Comparison of ENCODE assay signal across 2 cellular contexts in genomic region chr16:30809675-30810074, GRCh38. TPM values are rescaled to one million over a fixed set of nuclear protein-coding genes. Genes with fewer than 3 reads are reported as not detected.
DNase-seq lines count a peak whose midpoint lies in the region; ATAC-seq, FAIRE-seq and TF ChIP-seq lines count a peak whose summit lies in the region.
"Not testable (repeated sequence)": the region's sequence is repeated elsewhere in the genome, so short reads cannot be mapped to it uniquely, and the experiment has no call there.

No MANE protein-coding gene starts in this region.

- not testable (repeated sequence) for H4K20me1 ChIP-seq in HepG2 (ENCODE audit: insufficient read depth, low read length)

- not testable (repeated sequence) for H2AFZ ChIP-seq in HepG2 (ENCODE audit: low read length)

- 18% methylated on average over 5 of the region's 5 CpGs for WGBS in HepG2 (ENCODE audit: low lambda C conversion rate)
- 66% methylated on average over 5 of the region's 5 CpGs for WGBS in liver

- peak; percentile 62 for DNase-seq in HepG2 (ENCODE audit: low spot score)

- ATAC-seq in HepG2: not testable (repeated sequence)

- in situ Hi-C loops in HepG2 (cut with HindIII; ENCODE audit: extremely low pct_ligation_motif_present, low pct_unique_long_range_greater_than_20kb): not testable (repeated sequence)

- H3K4me1 ChIP-seq in HepG2 (ENCODE audit: insufficient read depth, low read length): peaks cover 66% of the 10 kb centered on the region
- H3K4me1 ChIP-seq in liver (ENCODE audit: control insufficient read depth in 4 of 4, insufficient read depth in 4 of 4, low read length in 3 of 4): peaks cover 6 to 21% (median 15%) of the 10 kb centered on the region in 4 donors

- H3K4me2 ChIP-seq in HepG2 (ENCODE audit: low read depth, low read length): peak overlapping the region; percentile 44

- peak overlapping the region; percentile 85 for H3K27ac ChIP-seq in HepG2 (ENCODE audit: extremely low read length, insufficient read depth, low read length)
- H3K27ac ChIP-seq in liver (ENCODE audit: low read depth in 1 of 2, low read length in 2 of 2): not testable (repeated sequence)

- peak in 1 of 2 experiments; percentile 44; a peak in 1 of 4 replicates for TF ChIP-seq EP300 in HepG2 (IDR thresholded peaks at IDR 0.05; ENCODE audit: low read depth in 2 of 2, low read length in 2 of 2)
- not testable (repeated sequence) for TF ChIP-seq EP300 in HepG2 (CRISPR knock-in tag; IDR thresholded peaks at IDR 0.05; ENCODE audit: borderline replicate concordance)

- H3K79me2 ChIP-seq in HepG2 (ENCODE audit: insufficient read depth, low read length): not testable (repeated sequence)

- 0 out of 2 replicates have a peak, but pooled peaks have one; percentile 5 for TF ChIP-seq CTCF in HepG2 (CRISPR knock-in tag; IDR thresholded peaks at IDR 0.05)
- TF ChIP-seq CTCF in liver (IDR thresholded peaks at IDR 0.05; ENCODE audit: low read depth, low read length, missing input control): not testable (repeated sequence)

- intact Hi-C loops in HepG2 (cut with micrococcal nuclease; ENCODE audit: unreplicated experiment): loop anchor here (5.0 to 10.0 kb wide), 2 partner anchors 32 to 65 kb away; partner anchors contain the start of gene PHKG2

- not testable (repeated sequence) for H3K27me3 ChIP-seq in HepG2 (ENCODE audit: control insufficient read depth in 1 of 2, insufficient read depth in 2 of 2, low read length in 2 of 2); liver (ENCODE audit: control insufficient read depth in 4 of 4, insufficient read depth in 4 of 4, low read length in 3 of 4)

- H3K4me3 ChIP-seq in HepG2 (replicated peaks in 1 of 3; ENCODE audit: insufficient read depth in 1 of 3, low read depth in 2 of 3, low read length in 3 of 3); liver (ENCODE audit: low read depth in 1 of 3, low read length in 3 of 3): not testable (repeated sequence)

- TF ChIP-seq RAD21 in HepG2 (CRISPR knock-in tag; IDR thresholded peaks at IDR 0.05); liver (IDR thresholded peaks at IDR 0.05): not testable (repeated sequence)

- POLR2A ChIA-PET in HepG2 (lab: Yijun Ruan, JAX): interaction anchor here (0.6 to 6.6 kb wide), 6 partner anchors 23 to 813 kb away, joined by 3 to 69 read pairs (median 5); partner anchors contain the start of genes INO80E and ZNF629

- not testable (repeated sequence) for BruUV-seq in HepG2 (replicated peaks; lab: Mats Ljungman, UMichigan)

- H3K9ac ChIP-seq in HepG2 (ENCODE audit: insufficient read depth, low read depth, low read length); liver (ENCODE audit: low read depth in 1 of 2, low read length in 2 of 2): not testable (repeated sequence)

- TF ChIP-seq POLR2A in HepG2 (IDR thresholded peaks at IDR 0.05; ENCODE audit: insufficient read depth in 1 of 2, low read depth in 2 of 2, low read length in 2 of 2): not testable (repeated sequence)

- H3K9me3 ChIP-seq in HepG2 (ENCODE audit: low read length); liver (ENCODE audit: control insufficient read depth in 4 of 4, low read length in 3 of 4): not testable (repeated sequence)

- CTCF ChIA-PET in HepG2 (lab: Yijun Ruan, JAX; ENCODE audit: low intra/inter-chr PET ratio, low total read pairs): not testable (repeated sequence)

- H3K36me3 ChIP-seq in HepG2 (replicated peaks in 1 of 2; ENCODE audit: control insufficient read depth in 1 of 2, insufficient read depth in 2 of 2, low read length in 2 of 2); liver (ENCODE audit: control insufficient read depth in 4 of 4, insufficient read depth in 3 of 4, low read depth in 1 of 4, low read length in 3 of 4): not testable (repeated sequence)

- not testable (repeated sequence) for FAIRE-seq in HepG2 (lab: Jason Lieb, UNC)

TF ChIP-seq in liver, 16 proteins besides CTCF, POLR2A, EP300 and RAD21:
- TF ChIP-seq RXRA (IDR thresholded peaks at IDR 0.05) (peak; percentile 18 to 40), HNF4A (conservative IDR thresholded peaks at IDR 0.05) (peak; percentile 22 to 25)

RNA-seq across cellular contexts. Expression of gene ZNF629, which starts 22.7 kb away (rescaled TPM):
- total RNA-seq in HepG2 (2016; rRNA removed; fragmentation: Illumina TruSeq; extraction: Trizol) (14.3 and 16.5 TPM in 2 replicates), liver (1 to 10 TPM; 3.3 to 4.2 TPM)
- 1.3 TPM in 2 replicates for total RNA-seq in HepG2 (2016; cell fraction: cytosol; rRNA removed; fragmentation: Illumina TruSeq; extraction: Trizol; ENCODE audit: low read depth)
- 12.7 and 16.5 TPM in 2 replicates for total RNA-seq in HepG2 (2016; cell fraction: insoluble cytoplasmic fraction; rRNA removed; fragmentation: Illumina TruSeq; extraction: Trizol)
- 5.2 and 5.9 TPM in 2 replicates for total RNA-seq in HepG2 (2016; cell fraction: membrane; rRNA removed; fragmentation: Illumina TruSeq; extraction: Trizol)
- total RNA-seq in HepG2 (2016; cell fraction: nucleus; rRNA removed; fragmentation: Illumina TruSeq; extraction: Trizol): 15.1 and 17.8 TPM in 2 replicates
- polyA plus RNA-seq in HepG2 (2011; rRNA removed) (6.1 and 8.2 TPM in 2 replicates), liver (1 to 10 TPM in 1 of 2 donors, under 1 TPM in 1; 0.86 to 3.5 TPM)
- 3.9 and 4.8 TPM in 2 replicates for polyA plus RNA-seq in HepG2 (2011; cell fraction: cytosol; rRNA removed)
- 25.0 TPM in 2 replicates for polyA plus RNA-seq in HepG2 (2011; cell fraction: nucleus; rRNA removed)
- 9.2 and 10.1 TPM in 2 replicates for polyA plus RNA-seq in HepG2 (2012)
- polyA plus RNA-seq in HepG2 (2016; cell fraction: cytosol; fragmentation: Illumina TruSeq; extraction: Trizol; ENCODE audit: low read depth): 0.64 and 0.65 TPM in 2 replicates
- polyA plus RNA-seq in HepG2 (2016; cell fraction: insoluble cytoplasmic fraction; fragmentation: Illumina TruSeq; extraction: Trizol; ENCODE audit: low read depth): 11.8 and 14.8 TPM in 2 replicates
- polyA plus RNA-seq in HepG2 (2016; cell fraction: membrane; fragmentation: Illumina TruSeq; extraction: Trizol; ENCODE audit: low read depth): 2.2 and 2.7 TPM in 2 replicates
- 25.2 and 26.3 TPM in 2 replicates for polyA plus RNA-seq in HepG2 (2016; cell fraction: nucleus; fragmentation: Illumina TruSeq; extraction: Trizol; ENCODE audit: insufficient read depth, low read depth)
- 9.3 and 12.7 TPM in 2 replicates for polyA minus RNA-seq in HepG2 (2011; rRNA and poly(A)+ RNA removed; ENCODE audit: low replicate concordance)
- polyA minus RNA-seq in HepG2 (2011; cell fraction: cytosol; rRNA and poly(A)+ RNA removed): 8.3 and 9.5 TPM in 2 replicates
- 15.8 and 22.4 TPM in 2 replicates for polyA minus RNA-seq in HepG2 (2011; cell fraction: nucleus; rRNA and poly(A)+ RNA removed)

RNA-seq across cellular contexts. Expression of gene RNF40, which starts 47.6 kb away (rescaled TPM):
- 85.6 and 102 TPM in 2 replicates for total RNA-seq in HepG2 (2016; rRNA removed; fragmentation: Illumina TruSeq; extraction: Trizol)
- 11.9 and 12.0 TPM in 2 replicates for total RNA-seq in HepG2 (2016; cell fraction: cytosol; rRNA removed; fragmentation: Illumina TruSeq; extraction: Trizol; ENCODE audit: low read depth)
- 79.6 and 89.9 TPM in 2 replicates for total RNA-seq in HepG2 (2016; cell fraction: insoluble cytoplasmic fraction; rRNA removed; fragmentation: Illumina TruSeq; extraction: Trizol)
- total RNA-seq in HepG2 (2016; cell fraction: membrane; rRNA removed; fragmentation: Illumina TruSeq; extraction: Trizol): 40.5 and 47.1 TPM in 2 replicates
- 55.6 and 65.6 TPM in 2 replicates for total RNA-seq in HepG2 (2016; cell fraction: nucleus; rRNA removed; fragmentation: Illumina TruSeq; extraction: Trizol)
- polyA plus RNA-seq in HepG2 (2011; rRNA removed): 84.0 and 91.0 TPM in 2 replicates
- 47.5 and 49.3 TPM in 2 replicates for polyA plus RNA-seq in HepG2 (2011; cell fraction: cytosol; rRNA removed)
- polyA plus RNA-seq in HepG2 (2011; cell fraction: nucleus; rRNA removed): 128 and 147 TPM in 2 replicates
- polyA plus RNA-seq in HepG2 (2012): 44.7 and 52.0 TPM in 2 replicates
- polyA plus RNA-seq in HepG2 (2016; cell fraction: cytosol; fragmentation: Illumina TruSeq; extraction: Trizol; ENCODE audit: low read depth): 8.6 and 10.7 TPM in 2 replicates
- polyA plus RNA-seq in HepG2 (2016; cell fraction: insoluble cytoplasmic fraction; fragmentation: Illumina TruSeq; extraction: Trizol; ENCODE audit: low read depth): 87.6 and 98.5 TPM in 2 replicates
- 29.9 and 30.8 TPM in 2 replicates for polyA plus RNA-seq in HepG2 (2016; cell fraction: membrane; fragmentation: Illumina TruSeq; extraction: Trizol; ENCODE audit: low read depth)
- polyA plus RNA-seq in HepG2 (2016; cell fraction: nucleus; fragmentation: Illumina TruSeq; extraction: Trizol; ENCODE audit: insufficient read depth, low read depth): 131 and 139 TPM in 2 replicates
- 110 and 128 TPM in 2 replicates for polyA minus RNA-seq in HepG2 (2011; rRNA and poly(A)+ RNA removed; ENCODE audit: low replicate concordance)
- 42.3 and 58.2 TPM in 2 replicates for polyA minus RNA-seq in HepG2 (2011; cell fraction: cytosol; rRNA and poly(A)+ RNA removed)
- polyA minus RNA-seq in HepG2 (2011; cell fraction: nucleus; rRNA and poly(A)+ RNA removed): 34.0 and 43.5 TPM in 2 replicates
- total RNA-seq in liver: 10 to 100 TPM; 41.0 to 55.4 TPM
- polyA plus RNA-seq in liver: 10 to 100 TPM; 25.9 to 27.1 TPM

RNA-seq across cellular contexts. Expression of gene CFAP119, which starts 47.8 kb away (rescaled TPM):
- total RNA-seq in HepG2 (2016; rRNA removed; fragmentation: Illumina TruSeq; extraction: Trizol) (1.2 and 6.4 TPM in 2 replicates), liver (1 to 10 TPM in 1 of 2 donors, under 1 TPM in 1; 0.33 to 2.7 TPM)
- 0.51 and 0.71 TPM in 2 replicates for total RNA-seq in HepG2 (2016; cell fraction: cytosol; rRNA removed; fragmentation: Illumina TruSeq; extraction: Trizol; ENCODE audit: low read depth)
- 1.4 and 4.0 TPM in 2 replicates for total RNA-seq in HepG2 (2016; cell fraction: insoluble cytoplasmic fraction; rRNA removed; fragmentation: Illumina TruSeq; extraction: Trizol)
- total RNA-seq in HepG2 (2016; cell fraction: membrane; rRNA removed; fragmentation: Illumina TruSeq; extraction: Trizol): 0.83 and 1.7 TPM in 2 replicates
- total RNA-seq in HepG2 (2016; cell fraction: nucleus; rRNA removed; fragmentation: Illumina TruSeq; extraction: Trizol): 11.6 and 12.1 TPM in 2 replicates
- polyA plus RNA-seq in HepG2 (2011; rRNA removed) (4.0 and 6.4 TPM in 2 replicates), liver (1 to 10 TPM in 1 of 2 donors, under 1 TPM in 1; 0.82 to 1.6 TPM)
- 1.3 and 2.2 TPM in 2 replicates for polyA plus RNA-seq in HepG2 (2011; cell fraction: cytosol; rRNA removed)
- polyA plus RNA-seq in HepG2 (2011; cell fraction: nucleus; rRNA removed): 37.2 and 53.6 TPM in 2 replicates
- polyA plus RNA-seq in HepG2 (2012): 0.84 and 2.1 TPM in 2 replicates
- 0.78 and 0.96 TPM in 2 replicates for polyA plus RNA-seq in HepG2 (2016; cell fraction: cytosol; fragmentation: Illumina TruSeq; extraction: Trizol; ENCODE audit: low read depth)
- polyA plus RNA-seq in HepG2 (2016; cell fraction: insoluble cytoplasmic fraction; fragmentation: Illumina TruSeq; extraction: Trizol; ENCODE audit: low read depth): 0.91 and 1.5 TPM in 2 replicates
- 0.41 and 1.4 TPM in 2 replicates for polyA plus RNA-seq in HepG2 (2016; cell fraction: membrane; fragmentation: Illumina TruSeq; extraction: Trizol; ENCODE audit: low read depth)
- polyA plus RNA-seq in HepG2 (2016; cell fraction: nucleus; fragmentation: Illumina TruSeq; extraction: Trizol; ENCODE audit: insufficient read depth, low read depth): 22.1 and 31.9 TPM in 2 replicates
- 1.5 and 16.0 TPM in 2 replicates for polyA minus RNA-seq in HepG2 (2011; rRNA and poly(A)+ RNA removed; ENCODE audit: low replicate concordance)
- 0.69 and 1.8 TPM in 2 replicates for polyA minus RNA-seq in HepG2 (2011; cell fraction: cytosol; rRNA and poly(A)+ RNA removed)
- 3.7 and 5.2 TPM in 2 replicates for polyA minus RNA-seq in HepG2 (2011; cell fraction: nucleus; rRNA and poly(A)+ RNA removed)
